ENCODE assay signal across 22 cellular contexts in genomic region chr4:18077808-18078207, GRCh38.
DNase-seq lines count a peak whose midpoint lies in the region; ATAC-seq and FAIRE-seq lines count a peak whose summit lies in the region.
"Had no signal": no experiment of that assay in that cellular context is flagged by ENCODE, and none has a peak within 500 bp of the region (broad histone marks: within the 10 kb centered on the region; RNA-seq: fewer than 3 reads in every experiment).

No MANE protein-coding gene starts in this region.

- DNase-seq in OCI-M1 (lab: John Stamatoyannopoulos, UW) (peak; percentile 4), foreskin melanocyte (peak; percentile 46), dedifferentiated amniotic fluid mesenchymal stem cell (ENCODE audit: extremely low spot score) (no peak), RCC 7860 (ENCODE audit: low spot score) (no peak)
- no peak for DNase-seq in activated CD4-positive, CD25-positive, alpha-beta regulatory T cell treated with anti-CD3 and anti-CD28 coated beads, Interleukin-2, amount 50 U/mL, for 72 hours
- DNase-seq: Caco-2, DMS153, EL, HFFc6, MV-4-11, NCI-H1417, NCI-H1930, NCI-H446 treated with DMSO at 0.1 percent for 48 hours, NCI-H774, SHP77, SK-N-SH, T-helper 1 cell had no signal

- ATAC-seq in GM18907 (IDR thresholded peaks at IDR 0.05; ENCODE audit: unreplicated experiment) (peak; percentile 95), HG02943 (IDR thresholded peaks at IDR 0.05; ENCODE audit: low read depth, unreplicated experiment) (peak; percentile 78), GM19395 (IDR thresholded peaks at IDR 0.05; ENCODE audit: unreplicated experiment) (no peak)
- ATAC-seq: Panc1 had no signal

- no peak for FAIRE-seq in RCC 7860 (lab: Jason Lieb, UNC)
- FAIRE-seq: A204.1 had no signal

Comparison
In these comparisons a context has a peak if more than half of its experiments do, and no peak if none do; other contexts are left out.
1. DNase-seq: peak in OCI-M1 (single experiment) and foreskin melanocyte (single experiment); none in dedifferentiated amniotic fluid mesenchymal stem cell (single experiment), RCC 7860 (single experiment) and activated CD4-positive, CD25-positive, alpha-beta regulatory T cell treated with anti-CD3 and anti-CD28 coated beads, Interleukin-2, amount 50 U/mL, for 72 hours (single experiment).